ENCODE assay signal across 13 cellular contexts in the genomic region with DNA sequence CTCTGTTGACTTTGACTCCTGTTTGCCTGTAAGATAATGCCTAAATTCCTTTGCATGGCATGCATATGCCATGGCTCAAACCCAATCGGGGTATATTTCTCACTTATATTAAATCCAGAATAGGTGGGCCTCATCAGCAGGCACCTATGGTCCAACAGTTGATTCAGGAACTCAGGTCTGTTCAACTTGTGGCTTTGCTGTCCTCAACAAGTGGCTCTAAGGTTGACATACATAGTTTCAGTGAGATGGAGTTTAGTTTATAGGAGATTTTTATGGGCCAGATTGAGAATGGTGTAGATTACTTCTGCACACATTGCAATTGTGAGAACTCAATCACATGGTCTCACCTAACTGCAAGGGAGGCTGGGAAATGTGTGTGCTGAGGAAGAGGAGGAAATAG. TPM values are rescaled to one million over a fixed set of nuclear protein-coding genes. Genes with fewer than 3 reads are reported as not detected.
DNase-seq lines count a peak whose midpoint lies in the region; ATAC-seq, FAIRE-seq and TF ChIP-seq lines count a peak whose summit lies in the region.
"Had no signal": no experiment of that assay in that cellular context is flagged by ENCODE, and none has a peak within 500 bp of the region (broad histone marks: within the 10 kb centered on the region; RNA-seq: fewer than 3 reads in every experiment).

No MANE protein-coding gene starts in this region.

- no peaks in the 10 kb centered on the region for H3K36me3 ChIP-seq in KOPT-K1 (ENCODE audit: insufficient read depth, low read length)
- H3K36me3 ChIP-seq in mucosa of descending colon (ENCODE audit: low read depth), result no peaks in the 10 kb centered on the region

- no peaks in the 10 kb centered on the region for H3K27me3 Mint-ChIP-seq in activated naive CD8-positive, alpha-beta T cell treated with anti-CD3 and anti-CD28 coated beads, Interleukin-2, amount 10 ng/mL, durations not matched to agents 7 days and 5 days
- no peaks in the 10 kb centered on the region for H3K27me3 Mint-ChIP-seq in activated naive CD8-positive, alpha-beta T cell treated with anti-CD3 and anti-CD28 coated beads, Interleukin-2, amount 50 U/mL, for 24 hours
- H3K27me3 Mint-ChIP-seq: B cell had no signal

- ATAC-seq in activated naive CD8-positive, alpha-beta T cell treated with anti-CD3 and anti-CD28 coated beads, Interleukin-2, amount 10 ng/mL, durations not matched to agents 7 days and 5 days (ENCODE audit: low read depth), result no peak
- no peak for ATAC-seq in activated naive CD8-positive, alpha-beta T cell treated with anti-CD3 and anti-CD28 coated beads, Interleukin-2, amount 50 U/mL, for 24 hours
- ATAC-seq in mucosa of descending colon, result peak; percentile 4

- FAIRE-seq in GM12892 (lab: Jason Lieb, UNC), result no peak

- peaks cover 8% of the 10 kb centered on the region for H3K4me1 ChIP-seq in mucosa of descending colon (ENCODE audit: low read depth)

- peak overlapping the region; percentile 19 for H3K27ac ChIP-seq in KOPT-K1 (ENCODE audit: low read depth, low read length, poor library complexity, severe bottlenecking)

- peaks cover 21% of the 10 kb centered on the region for H3K9me3 Mint-ChIP-seq in activated naive CD8-positive, alpha-beta T cell treated with anti-CD3 and anti-CD28 coated beads, Interleukin-2, amount 10 ng/mL, durations not matched to agents 7 days and 5 days
- no peaks in the 10 kb centered on the region for H3K9me3 Mint-ChIP-seq in activated naive CD8-positive, alpha-beta T cell treated with anti-CD3 and anti-CD28 coated beads, Interleukin-2, amount 50 U/mL, for 24 hours

- DNase-seq in activated naive CD8-positive, alpha-beta T cell treated with anti-CD3 and anti-CD28 coated beads, Interleukin-2, amount 10 ng/mL, durations not matched to agents 7 days and 5 days, result no peak
- no peak for DNase-seq in activated naive CD8-positive, alpha-beta T cell treated with anti-CD3 and anti-CD28 coated beads, Interleukin-2, amount 50 U/mL, for 24 hours
- DNase-seq in mucosa of descending colon (no peak), cortex of kidney (lab: John Stamatoyannopoulos, UW) (no peak), GM12892 (ENCODE audit: insufficient read length) (no peak), AG20443 (ENCODE audit: low spot score) (no peak)
- DNase-seq: ACHN, C1 segment of cervical spinal cord, DMS53, GOT3, H9 had no signal

- H3K36me3 Mint-ChIP-seq in activated naive CD8-positive, alpha-beta T cell treated with anti-CD3 and anti-CD28 coated beads, Interleukin-2, amount 10 ng/mL, durations not matched to agents 7 days and 5 days, result peaks cover 40% of the 10 kb centered on the region
- no peaks in the 10 kb centered on the region for H3K36me3 Mint-ChIP-seq in activated naive CD8-positive, alpha-beta T cell treated with anti-CD3 and anti-CD28 coated beads, Interleukin-2, amount 50 U/mL, for 24 hours (ENCODE audit: low read depth)

- H3K4me3 ChIP-seq in mucosa of descending colon, result no peak overlapping the region

- intact Hi-C loops in mucosa of descending colon (cut with DNase I, micrococcal nuclease), result no loop called here

- POLR2A ChIA-PET in activated naive CD8-positive, alpha-beta T cell treated with anti-CD3 and anti-CD28 coated beads, Interleukin-2, amount 10 ng/mL, durations not matched to agents 7 days and 5 days (lab: Charles Lee), result interaction anchor here (2.2 kb wide), 1 partner anchor 33 kb away, joined by 4 read pairs; no protein-coding TSS in a partner anchor

- H3K4me1 Mint-ChIP-seq in activated naive CD8-positive, alpha-beta T cell treated with anti-CD3 and anti-CD28 coated beads, Interleukin-2, amount 10 ng/mL, durations not matched to agents 7 days and 5 days, result peaks cover 40% of the 10 kb centered on the region
- peaks cover 28% of the 10 kb centered on the region for H3K4me1 Mint-ChIP-seq in activated naive CD8-positive, alpha-beta T cell treated with anti-CD3 and anti-CD28 coated beads, Interleukin-2, amount 50 U/mL, for 24 hours
- H3K4me1 Mint-ChIP-seq: H9 had no signal

- no peak for TF ChIP-seq POLR2A in GM12892 (IDR thresholded peaks at IDR 0.05; ENCODE audit: low read depth, low read length)

- peaks cover 9% of the 10 kb centered on the region for H3K9me3 ChIP-seq in KOPT-K1 (ENCODE audit: insufficient read depth, low read length, poor library complexity, severe bottlenecking)
- H3K9me3 ChIP-seq in mucosa of descending colon, result no peaks in the 10 kb centered on the region

- peak overlapping the region; percentile 46 for H3K27ac Mint-ChIP-seq in activated naive CD8-positive, alpha-beta T cell treated with anti-CD3 and anti-CD28 coated beads, Interleukin-2, amount 10 ng/mL, durations not matched to agents 7 days and 5 days
- H3K27ac Mint-ChIP-seq in activated naive CD8-positive, alpha-beta T cell treated with anti-CD3 and anti-CD28 coated beads, Interleukin-2, amount 50 U/mL, for 24 hours, result no peak overlapping the region
- H3K27ac Mint-ChIP-seq: B cell, H9 had no signal

- no peak for TF ChIP-seq CTCF in mucosa of descending colon (IDR thresholded peaks at IDR 0.05)

- no peak overlapping the region for H3K4me3 Mint-ChIP-seq in activated naive CD8-positive, alpha-beta T cell treated with anti-CD3 and anti-CD28 coated beads, Interleukin-2, amount 10 ng/mL, durations not matched to agents 7 days and 5 days
- no peak overlapping the region for H3K4me3 Mint-ChIP-seq in activated naive CD8-positive, alpha-beta T cell treated with anti-CD3 and anti-CD28 coated beads, Interleukin-2, amount 50 U/mL, for 24 hours
- H3K4me3 Mint-ChIP-seq: B cell, H9 had no signal

RNA-seq across cellular contexts. Expression of gene PTGER4, which starts 31.6 kb away (rescaled TPM):
- total RNA-seq in activated naive CD8-positive, alpha-beta T cell treated with anti-CD3 and anti-CD28 coated beads, Interleukin-2, amount 10 ng/mL, durations not matched to agents 7 days and 5 days, result 10 to 100 TPM; 51.4 to 53.8 TPM
- 10 to 100 TPM; 38.5 to 58.4 (median 50.8) TPM for total RNA-seq in mucosa of descending colon
- 1.0 TPM for polyA plus RNA-seq in GM12892 (2012; ENCODE audit: missing spikeins)
